ENCODE assay signal across 17 cellular contexts in the genomic region with DNA sequence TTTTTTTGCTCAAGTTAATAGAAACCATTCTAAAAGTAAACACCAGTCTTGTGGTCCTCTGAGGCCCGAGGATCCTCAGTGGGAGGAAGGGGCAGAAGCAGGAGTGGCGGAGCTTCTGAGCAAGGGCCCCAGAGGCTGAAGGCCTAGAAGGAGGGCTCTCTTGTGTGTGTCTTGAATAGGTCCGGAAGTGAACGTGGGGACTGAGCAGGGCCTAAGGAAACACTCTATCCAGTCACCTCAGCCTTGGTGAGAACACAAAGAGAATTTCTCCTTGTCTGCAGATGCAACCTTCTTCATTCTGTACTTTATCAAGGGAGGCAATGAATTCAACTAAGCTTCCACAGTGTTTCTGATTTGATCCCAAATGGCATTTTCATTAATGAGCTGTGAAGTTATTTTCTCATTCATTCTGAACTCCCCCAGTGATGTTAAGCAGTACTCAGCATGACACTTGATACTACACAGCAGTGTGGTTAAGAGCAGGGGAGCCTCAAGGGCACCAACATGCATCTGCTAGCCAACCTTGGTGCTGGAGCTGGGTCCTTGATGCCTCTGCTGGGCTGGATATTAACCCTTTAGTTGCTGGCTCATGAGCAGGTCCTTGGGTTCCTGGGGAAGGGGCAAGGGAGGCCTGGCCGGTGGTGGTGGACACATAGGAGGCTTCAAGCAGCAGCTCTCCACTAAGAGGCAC.
DNase-seq lines count a peak whose midpoint lies in the region; ATAC-seq and TF ChIP-seq lines count a peak whose summit lies in the region.
"Had no signal": no experiment of that assay in that cellular context is flagged by ENCODE, and none has a peak within 500 bp of the region (broad histone marks: within the 10 kb centered on the region; RNA-seq: fewer than 3 reads in every experiment).

No MANE protein-coding gene starts in this region.

- no peak for ATAC-seq in GM19324 (IDR thresholded peaks at IDR 0.05; ENCODE audit: low FRiP score, unreplicated experiment)
- ATAC-seq: activated CD4-positive, CD25-positive, alpha-beta regulatory T cell treated with anti-CD3 and anti-CD28 coated beads, Interleukin-2, amount 50 U/mL, for 24 hours; body of pancreas had no signal

- peak overlapping the region; percentile 1 for H4K8ac ChIP-seq in mesenchymal stem cell (ENCODE audit: low read length)

- no peaks in the 10 kb centered on the region for H3K79me1 ChIP-seq in mesenchymal stem cell (replicated peaks; ENCODE audit: low read length, poor library complexity, severe bottlenecking)

- H3K9ac ChIP-seq in HUES48 (ENCODE audit: low read depth, low read length) (no peak overlapping the region), SK-N-SH (no peak overlapping the region), mesenchymal stem cell (ENCODE audit: low read length) (no peak overlapping the region), colonic mucosa (ENCODE audit: low read depth in 2 of 2, low read length in 2 of 2) (no peak overlapping the region)

- no peak; a peak in 1 of 4 replicates for TF ChIP-seq EP300 in SK-N-SH (IDR thresholded peaks at IDR 0.05; ENCODE audit: borderline replicate concordance in 1 of 2, low read depth in 1 of 2, low read length in 1 of 2)

- no peak overlapping the region for H4K91ac ChIP-seq in mesenchymal stem cell (ENCODE audit: low read length)

- H3K4me1 ChIP-seq in HUES48 (ENCODE audit: control insufficient read depth, insufficient read depth, low read length) (peaks cover 10% of the 10 kb centered on the region), SK-N-SH (ENCODE audit: control insufficient read depth in 1 of 2, insufficient read depth in 2 of 2, low read depth in 1 of 2, low read length in 1 of 2) (no peaks in the 10 kb centered on the region; a peak in 1 of 4 replicates), mesenchymal stem cell (ENCODE audit: control insufficient read depth, insufficient read depth, low read depth, low read length) (peaks cover 14% of the 10 kb centered on the region), colonic mucosa (no peaks in the 10 kb centered on the region)
- H3K4me1 ChIP-seq: sigmoid colon, SJSA1 had no signal

- H3K4me2 ChIP-seq in SK-N-SH, result no peak overlapping the region
- no peak overlapping the region for H3K4me2 ChIP-seq in mesenchymal stem cell (ENCODE audit: low read length, poor library complexity, severe bottlenecking)

- H3K79me2 ChIP-seq in SK-N-SH (ENCODE audit: insufficient read depth), result no peaks in the 10 kb centered on the region

- CTCF ChIA-PET in SK-N-SH (lab: Yijun Ruan, JAX), result no interaction called here

- H3K27ac Mint-ChIP-seq in CD14-positive monocyte, result peak overlapping the region; percentile 96 to 99 (median 97)

- H3K36me3 ChIP-seq in HUES48 (ENCODE audit: control insufficient read depth, insufficient read depth, low read length), result no peaks in the 10 kb centered on the region
- H3K36me3 ChIP-seq in SK-N-SH (replicated peaks in 1 of 2; ENCODE audit: control insufficient read depth in 1 of 2, insufficient read depth in 2 of 2, low read length in 1 of 2), result no peaks in the 10 kb centered on the region
- no peaks in the 10 kb centered on the region for H3K36me3 ChIP-seq in mesenchymal stem cell (ENCODE audit: control insufficient read depth in 1 of 2, insufficient read depth in 2 of 2, low read depth in 1 of 2, low read length in 2 of 2)
- no peaks in the 10 kb centered on the region for H3K36me3 ChIP-seq in colonic mucosa
- H3K36me3 ChIP-seq: heart right ventricle, sigmoid colon, SJSA1, tibial artery had no signal

- H3K9me3 ChIP-seq in HUES48 (ENCODE audit: control insufficient read depth, insufficient read depth, low read length), result no peaks in the 10 kb centered on the region
- no peaks in the 10 kb centered on the region for H3K9me3 ChIP-seq in SK-N-SH
- H3K9me3 ChIP-seq in mesenchymal stem cell (ENCODE audit: control insufficient read depth, low read length), result no peaks in the 10 kb centered on the region
- H3K9me3 ChIP-seq in colonic mucosa, result no peaks in the 10 kb centered on the region
- H3K9me3 ChIP-seq: body of pancreas, heart right ventricle, sigmoid colon, SJSA1, tibial artery had no signal

- no peaks in the 10 kb centered on the region for H3K27me3 ChIP-seq in HUES48 (ENCODE audit: control insufficient read depth, insufficient read depth, low read length)
- H3K27me3 ChIP-seq in SK-N-SH (ENCODE audit: insufficient read depth), result no peaks in the 10 kb centered on the region
- no peaks in the 10 kb centered on the region for H3K27me3 ChIP-seq in mesenchymal stem cell (ENCODE audit: control insufficient read depth in 1 of 2, insufficient read depth in 1 of 2, low read length in 2 of 2)
- H3K27me3 ChIP-seq in colonic mucosa, result no peaks in the 10 kb centered on the region
- H3K27me3 ChIP-seq: body of pancreas, sigmoid colon, SJSA1, tibial artery had no signal

- no peaks in the 10 kb centered on the region for H3K9me3 Mint-ChIP-seq in CD14-positive monocyte

- no peaks in the 10 kb centered on the region for H3F3A ChIP-seq in SK-N-SH (replicated peaks; ENCODE audit: insufficient read depth)

- no peak overlapping the region for H3K4me3 ChIP-seq in HUES48 (ENCODE audit: low read depth, low read length)
- H3K4me3 ChIP-seq in SK-N-SH (ENCODE audit: low read depth in 2 of 2, low read length in 1 of 2), result no peak overlapping the region
- H3K4me3 ChIP-seq in mesenchymal stem cell (ENCODE audit: insufficient read depth in 1 of 2, low read depth in 1 of 2, low read length in 2 of 2), result no peak overlapping the region
- H3K4me3 ChIP-seq in colonic mucosa, result no peak overlapping the region
- H3K4me3 ChIP-seq: body of pancreas, heart right ventricle, sigmoid colon, SJSA1, tibial artery had no signal

- DNase-seq in CD14-positive monocyte (ENCODE audit: low spot score), result no peak
- no peak for DNase-seq in SK-N-SH
- peak; percentile 63 for DNase-seq in mesenchymal stem cell
- no peak for DNase-seq in kidney tubule cell (ENCODE audit: low spot score)
- DNase-seq in colonic mucosa, result no peak
- DNase-seq in NCI-H1048 (lab: John Stamatoyannopoulos, UW), result no peak
- DNase-seq: DND-41, heart right ventricle, midbrain, NCI-H226, sigmoid colon, tibial artery had no signal

- peaks cover 37 to 52% of the 10 kb centered on the region in 2 donors for H3K36me3 Mint-ChIP-seq in CD14-positive monocyte

- no peak for TF ChIP-seq RAD21 in SK-N-SH (IDR thresholded peaks at IDR 0.05; ENCODE audit: low read length)

- H3K27ac ChIP-seq in HUES48 (ENCODE audit: low read depth, low read length) (peak overlapping the region; percentile 59), SK-N-SH (ENCODE audit: low read depth in 2 of 2, low read length in 1 of 2) (no peak overlapping the region), mesenchymal stem cell (ENCODE audit: low read length, poor library complexity, severe bottlenecking) (no peak overlapping the region), colonic mucosa (no peak overlapping the region)
- H3K27ac ChIP-seq: sigmoid colon, SJSA1, tibial artery had no signal

- TF ChIP-seq CTCF in CD14-positive monocyte (IDR thresholded peaks at IDR 0.05) (no peak), SK-N-SH (IDR thresholded peaks at IDR 0.05) (no peak), colonic mucosa (IDR thresholded peaks at IDR 0.05) (no peak)

- POLR2A ChIA-PET in SK-N-SH (lab: Yijun Ruan, JAX), result no interaction called here

- H3K9me2 ChIP-seq in SK-N-SH, result no peaks in the 10 kb centered on the region

- H3K4me3 Mint-ChIP-seq in CD14-positive monocyte, result no peak overlapping the region

- H3K27me3 Mint-ChIP-seq in CD14-positive monocyte (ENCODE audit: low read depth in 3 of 3), result peaks cover 1 to 3% (median 1%) of the 10 kb centered on the region in 3 donors

- peak overlapping the region in 1 of 2 experiments; percentile 45 for H3K18ac ChIP-seq in mesenchymal stem cell (ENCODE audit: low read depth in 1 of 2, low read length in 2 of 2)

- peak overlapping the region; percentile 6 for H2BK15ac ChIP-seq in mesenchymal stem cell (ENCODE audit: low read depth, poor library complexity, severe bottlenecking)

- no peak overlapping the region for H3K14ac ChIP-seq in mesenchymal stem cell (ENCODE audit: low read length in 2 of 2)

- intact Hi-C loops in CD14-positive monocyte (cut with micrococcal nuclease) (loop anchor here in 1 of 2 donors (10.0 kb wide), 1 partner anchor 160 kb away; no protein-coding TSS in a partner anchor), colonic mucosa (cut with DNase I) (no loop called here)

- 87% methylated on average over 5 of the region's 5 CpGs for WGBS in SK-N-SH (ENCODE audit: low lambda C conversion rate)
- 62% methylated on average over 5 of the region's 5 CpGs for WGBS in mesenchymal stem cell

- no peak overlapping the region for H3K23ac ChIP-seq in mesenchymal stem cell (ENCODE audit: low read length in 2 of 2)

- H2AFZ ChIP-seq in SK-N-SH (ENCODE audit: low read depth) (no peak overlapping the region), mesenchymal stem cell (ENCODE audit: low read depth, low read length) (no peak overlapping the region)

- no peak overlapping the region for H2AK5ac ChIP-seq in mesenchymal stem cell (ENCODE audit: low read length, severe bottlenecking)

- H4K20me1 ChIP-seq in SK-N-SH (ENCODE audit: insufficient read depth), result no peaks in the 10 kb centered on the region

- no peak overlapping the region for H2BK12ac ChIP-seq in mesenchymal stem cell (ENCODE audit: low read length in 2 of 2)

- peaks cover 69% of the 10 kb centered on the region for H3K4me1 Mint-ChIP-seq in CD14-positive monocyte

- H3K4ac ChIP-seq in mesenchymal stem cell (ENCODE audit: low read depth in 1 of 2, low read length in 2 of 2), result no peak overlapping the region

- H2BK5ac ChIP-seq in mesenchymal stem cell (ENCODE audit: low read depth, low read length, poor library complexity, severe bottlenecking), result no peak overlapping the region

- H2BK120ac ChIP-seq in mesenchymal stem cell (ENCODE audit: low read depth, low read length), result peak overlapping the region; percentile 15

TF ChIP-seq in SK-N-SH, 30 proteins besides CTCF, POLR2A, EP300 and RAD21 (continues in another document):
- no peak for TF ChIP-seq ELF1 (IDR thresholded peaks at IDR 0.05)
- TF ChIP-seq, protein P1, sequence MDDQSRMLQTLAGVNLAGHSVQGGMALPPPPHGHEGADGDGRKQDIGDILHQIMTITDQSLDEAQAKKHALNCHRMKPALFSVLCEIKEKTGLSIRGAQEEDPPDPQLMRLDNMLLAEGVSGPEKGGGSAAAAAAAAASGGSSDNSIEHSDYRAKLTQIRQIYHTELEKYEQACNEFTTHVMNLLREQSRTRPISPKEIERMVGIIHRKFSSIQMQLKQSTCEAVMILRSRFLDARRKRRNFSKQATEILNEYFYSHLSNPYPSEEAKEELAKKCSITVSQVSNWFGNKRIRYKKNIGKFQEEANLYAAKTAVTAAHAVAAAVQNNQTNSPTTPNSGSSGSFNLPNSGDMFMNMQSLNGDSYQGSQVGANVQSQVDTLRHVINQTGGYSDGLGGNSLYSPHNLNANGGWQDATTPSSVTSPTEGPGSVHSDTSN (IDR thresholded peaks at IDR 0.05), result peak; percentile 65
